ENCODE assay signal across 8 cellular contexts in genomic region chr4:26719954-26720552, GRCh38.
DNase-seq lines count a peak whose midpoint lies in the region; ATAC-seq and TF ChIP-seq lines count a peak whose summit lies in the region.

No MANE protein-coding gene starts in this region.

- no peak overlapping the region for H3K27ac Mint-ChIP-seq in chondrocyte (ENCODE audit: unreplicated experiment)

- no peaks in the 10 kb centered on the region for H3K9me3 Mint-ChIP-seq in chondrocyte (ENCODE audit: low read depth)

- H3K4me1 Mint-ChIP-seq in chondrocyte (ENCODE audit: low read depth): peaks cover 10% of the 10 kb centered on the region

- no peaks in the 10 kb centered on the region for H3K36me3 ChIP-seq in ovary

- H3K4me3 ChIP-seq in ovary: no peak overlapping the region

- DNase-seq in GM04504 (ENCODE audit: low read depth) (peak; percentile 20), MV-4-11 (lab: John Stamatoyannopoulos, UW) (peak; percentile 18), chondrocyte (ENCODE audit: low spot score) (no peak), ovary (no peak), hepatic stellate cell (ENCODE audit: low spot score) (no peak)
- DNase-seq in stimulated activated naive CD8-positive, alpha-beta T cell treated with anti-CD3 and anti-CD28 coated beads, Interleukin-15, Interleukin-2, amounts not matched to agents 100 U/mL and 50 U/mL, for 24 hours: no peak
- DNase-seq in activated CD8-positive, alpha-beta memory T cell treated with anti-CD3 and anti-CD28 coated beads for 24 hours: no peak

- no peak overlapping the region for H3K27ac ChIP-seq in ovary

- peaks cover 11% of the 10 kb centered on the region for H3K36me3 Mint-ChIP-seq in chondrocyte (ENCODE audit: low read depth)

- intact Hi-C loops in ovary (cut with DNase I): no loop called here

- no peak for ATAC-seq in stimulated activated naive CD8-positive, alpha-beta T cell treated with anti-CD3 and anti-CD28 coated beads, Interleukin-15, Interleukin-2, amounts not matched to agents 100 U/mL and 50 U/mL, for 24 hours
- ATAC-seq in HG02759 (IDR thresholded peaks at IDR 0.05; ENCODE audit: unreplicated experiment): no peak

- TF ChIP-seq EP300 in ovary (IDR thresholded peaks at IDR 0.05): no peak

- peaks cover 2% of the 10 kb centered on the region for H3K4me1 ChIP-seq in ovary (ENCODE audit: insufficient read depth)

- H3K4me3 Mint-ChIP-seq in chondrocyte (ENCODE audit: unreplicated experiment): no peak overlapping the region

- H3K9me3 ChIP-seq in ovary: no peaks in the 10 kb centered on the region

- no peaks in the 10 kb centered on the region for H3K27me3 Mint-ChIP-seq in chondrocyte (ENCODE audit: low read depth)

- no peaks in the 10 kb centered on the region for H3K27me3 ChIP-seq in ovary

- peak; percentile 95 for TF ChIP-seq CTCF in chondrocyte (IDR thresholded peaks at IDR 0.05)
- TF ChIP-seq CTCF in ovary (IDR thresholded peaks at IDR 0.05): peak; percentile 27 to 46 (median 32)

- TF ChIP-seq POLR2A in ovary (IDR thresholded peaks at IDR 0.05): no peak

- 32 to 66% (median 41%) methylated on average over 1 of the region's 1 CpG for WGBS in ovary, 3 donors

Comparison
In these comparisons a context has a peak if more than half of its experiments do, and no peak if none do; other contexts are left out.
1. DNase-seq: peak in GM04504 (single experiment) and MV-4-11 (single experiment); none in chondrocyte (single experiment), ovary (0 of 5), stimulated activated naive CD8-positive, alpha-beta T cell treated with anti-CD3 and anti-CD28 coated beads, Interleukin-15, Interleukin-2, amounts not matched to agents 100 U/mL and 50 U/mL, for 24 hours (single experiment), hepatic stellate cell (single experiment) and activated CD8-positive, alpha-beta memory T cell treated with anti-CD3 and anti-CD28 coated beads for 24 hours (single experiment).